In the genomic region with DNA sequence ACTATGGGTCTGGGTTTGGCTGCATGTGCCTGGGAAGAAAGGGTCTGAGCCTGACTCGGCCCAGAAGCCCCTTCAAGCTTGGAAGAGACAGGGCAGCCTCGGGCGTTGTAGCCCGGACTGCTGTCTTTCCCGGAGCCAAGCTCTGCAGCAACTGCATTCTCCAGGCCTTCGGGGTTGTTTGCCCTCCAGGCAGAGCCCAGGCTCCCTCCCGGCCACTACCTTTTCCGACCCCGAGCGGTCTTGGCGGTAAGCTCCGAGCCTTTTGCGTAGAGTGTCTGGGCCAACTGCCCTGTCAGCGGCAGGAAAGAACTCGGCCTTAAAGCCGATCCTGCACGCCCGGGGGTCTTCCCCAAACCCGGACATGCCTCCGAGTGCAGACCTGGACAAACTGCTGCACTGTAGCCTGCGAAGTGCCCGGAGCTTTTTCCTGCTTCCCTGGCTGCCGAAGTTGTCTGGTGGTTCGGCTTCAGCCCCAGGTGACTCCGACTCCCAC, we compare ENCODE assay signal across 1 cellular context.
TF ChIP-seq lines count a peak whose summit lies in the region.

No MANE protein-coding gene starts in this region.

TF ChIP-seq in endothelial cell of umbilical vein, 7 proteins besides CTCF, POLR2A, EP300 and RAD21:
- TF ChIP-seq, protein P1, sequence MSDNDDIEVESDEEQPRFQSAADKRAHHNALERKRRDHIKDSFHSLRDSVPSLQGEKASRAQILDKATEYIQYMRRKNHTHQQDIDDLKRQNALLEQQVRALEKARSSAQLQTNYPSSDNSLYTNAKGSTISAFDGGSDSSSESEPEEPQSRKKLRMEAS (IDR thresholded peaks at IDR 0.05; ENCODE audit: insufficient read depth, insufficient read length) = no peak
- TF ChIP-seq MYC (IDR thresholded peaks at IDR 0.05; ENCODE audit: low read depth, low read length) (no peak), GATA2 (IDR thresholded peaks at IDR 0.05; ENCODE audit: insufficient read depth, insufficient read length, low read depth, low read length) (no peak), POLR2AphosphoS5 (IDR thresholded peaks at IDR 0.05; ENCODE audit: insufficient read depth, low read depth, low read length) (no peak), FOS (IDR thresholded peaks at IDR 0.05; ENCODE audit: borderline replicate concordance, insufficient read depth, low read length) (no peak), JUN (IDR thresholded peaks at IDR 0.05; ENCODE audit: borderline replicate concordance, insufficient read depth, insufficient read length, low read depth) (no peak), EZH2 (IDR thresholded peaks at IDR 0.05; ENCODE audit: borderline replicate concordance, low read depth, low read length, severe bottlenecking) (peak; percentile 99)
